ENCODE assay signal across 18 cellular contexts in the genomic region with DNA sequence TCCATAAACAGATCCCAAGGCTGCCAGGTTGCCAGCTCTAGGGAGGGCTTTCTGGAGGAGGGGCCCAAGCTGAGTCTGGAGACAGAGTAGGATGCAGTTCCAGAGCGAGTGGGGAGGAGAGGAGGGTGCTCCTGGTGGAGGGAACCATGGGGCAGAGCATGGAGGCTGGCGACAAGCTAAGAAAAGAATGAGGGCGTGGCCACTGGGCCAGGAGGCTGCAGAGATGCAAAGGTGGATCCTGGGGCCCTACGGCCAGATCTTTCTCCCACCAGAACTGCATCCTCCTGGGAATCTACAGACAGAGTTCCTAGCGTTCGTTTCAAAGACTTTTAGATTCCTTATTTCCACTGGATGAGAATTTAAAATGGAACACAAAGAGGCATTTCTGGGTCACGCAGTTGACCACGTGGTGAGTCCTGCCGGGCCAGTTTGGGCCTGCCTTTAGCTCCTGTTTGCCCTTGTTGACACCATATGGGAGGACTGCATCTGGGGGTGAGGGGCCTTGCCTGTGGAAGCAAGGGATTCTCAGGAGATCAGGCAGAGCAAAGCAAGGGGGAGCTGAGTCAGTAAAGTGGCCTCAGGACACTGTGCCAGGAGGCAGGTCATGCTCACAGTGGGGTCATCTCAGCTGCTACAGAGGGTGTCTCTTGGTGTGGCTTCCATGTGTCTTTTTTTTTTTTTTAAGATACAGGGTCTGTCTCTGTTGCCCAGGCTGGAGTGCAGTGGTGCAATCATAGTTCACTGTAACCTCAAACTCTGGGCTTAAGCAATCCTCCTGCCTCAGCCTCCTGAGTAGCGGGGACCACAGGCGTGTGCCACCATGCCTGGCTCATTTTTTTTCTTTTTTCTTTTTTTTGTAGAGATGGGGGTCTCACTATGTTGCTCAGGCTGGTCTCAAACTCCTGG.
DNase-seq lines count a peak whose midpoint lies in the region; ATAC-seq and TF ChIP-seq lines count a peak whose summit lies in the region.
"Had no signal": no experiment of that assay in that cellular context is flagged by ENCODE, and none has a peak within 500 bp of the region (broad histone marks: within the 10 kb centered on the region; RNA-seq: fewer than 3 reads in every experiment).

No MANE protein-coding gene starts in this region.

- TF ChIP-seq CTCF in HCT116 (IDR thresholded peaks at IDR 0.05 in 2 of 3, conservative IDR thresholded peaks at IDR 0.05 in 1 of 3; ENCODE audit: borderline replicate concordance in 1 of 3, insufficient read depth in 1 of 3, low read depth in 2 of 3, low read length in 2 of 3) (no peak), PC-9 (conservative IDR thresholded peaks at IDR 0.05) (no peak), prostate gland (IDR thresholded peaks at IDR 0.05) (no peak)

- TF ChIP-seq RAD21 in HCT116 (IDR thresholded peaks at IDR 0.05; ENCODE audit: low read depth) = no peak

- no peaks in the 10 kb centered on the region for H3K79me2 ChIP-seq in HCT116 (ENCODE audit: insufficient read depth, low read length)
- H3K79me2 ChIP-seq in PC-9 (ENCODE audit: low read depth) = no peaks in the 10 kb centered on the region

- TF ChIP-seq POLR2A in HCT116 (IDR thresholded peaks at IDR 0.05; ENCODE audit: borderline replicate concordance, extremely low read depth, insufficient read depth, insufficient read length) (no peak), prostate gland (IDR thresholded peaks at IDR 0.05) (no peak)

- H3K4me1 ChIP-seq in HCT116 (ENCODE audit: control insufficient read depth in 1 of 2, insufficient read depth in 2 of 2, low read length in 2 of 2) (peaks cover 23 to 30% of the 10 kb centered on the region in 2 experiments), PC-9 (replicated peaks; ENCODE audit: insufficient read depth) (peaks cover 28% of the 10 kb centered on the region), prostate gland (replicated peaks) (peaks cover 5% of the 10 kb centered on the region)

- H3K4me3 ChIP-seq in HCT116 (replicated peaks in 1 of 2; ENCODE audit: low read depth in 1 of 2, low read length in 2 of 2) = no peak overlapping the region
- H3K4me3 ChIP-seq in PC-9 = no peak overlapping the region
- no peak overlapping the region for H3K4me3 ChIP-seq in prostate gland
- H3K4me3 ChIP-seq in MG63 = no peak overlapping the region
- H3K4me3 ChIP-seq: tibial artery had no signal

- H3K27ac ChIP-seq in HCT116 (ENCODE audit: low read depth, low read length) = peak overlapping the region; percentile 12; the same call in 1 of the 2 replicates
- H3K27ac ChIP-seq in PC-9 = no peak overlapping the region
- peak overlapping the region; percentile 85 for H3K27ac ChIP-seq in epithelial cell of prostate
- peak overlapping the region; percentile 74 to 80 for H3K27ac ChIP-seq in prostate gland
- H3K27ac ChIP-seq: tibial artery had no signal

- H3K9me2 ChIP-seq in HCT116 (ENCODE audit: insufficient read depth) = no peaks in the 10 kb centered on the region
- no peaks in the 10 kb centered on the region for H3K9me2 ChIP-seq in PC-9 (ENCODE audit: insufficient read depth)

- 44% methylated on average over 11 of the region's 11 CpGs for WGBS in prostate gland

- POLR2A ChIA-PET in HCT116 (lab: Charles Lee) (no interaction called here), PC-9 (lab: Charles Lee; ENCODE audit: unreplicated experiment) (interaction anchor here (0.6 kb wide), 1 partner anchor 60 kb away, joined by 3 read pairs; no protein-coding TSS in a partner anchor)

- ATAC-seq in HCT116 (peak; percentile 31), GM19023 (IDR thresholded peaks at IDR 0.05; ENCODE audit: unreplicated experiment) (no peak), HG03039 (IDR thresholded peaks at IDR 0.05; ENCODE audit: unreplicated experiment) (no peak)
- ATAC-seq: effector memory CD8-positive, alpha-beta T cell; Right ventricle myocardium inferior; sciatic nerve had no signal

- H2AFZ ChIP-seq in HCT116 (ENCODE audit: low read depth, low read length, poor library complexity, severe bottlenecking) (peak overlapping the region; percentile 69), PC-9 (no peak overlapping the region)

- H3K9me3 ChIP-seq in HCT116 (ENCODE audit: control insufficient read depth in 1 of 2, insufficient read depth in 1 of 2, low read depth in 1 of 2, low read length in 2 of 2) (no peaks in the 10 kb centered on the region), PC-9 (ENCODE audit: insufficient read depth, low read depth) (no peaks in the 10 kb centered on the region), prostate gland (no peaks in the 10 kb centered on the region), MG63 (no peaks in the 10 kb centered on the region)
- H3K9me3 ChIP-seq: tibial artery had no signal

- no peaks in the 10 kb centered on the region for H4K20me1 ChIP-seq in HCT116 (ENCODE audit: insufficient read depth)
- H4K20me1 ChIP-seq in PC-9 (ENCODE audit: insufficient read depth) = no peaks in the 10 kb centered on the region

- H3K4me2 ChIP-seq in HCT116 (ENCODE audit: low read length) (peak overlapping the region; percentile 58), PC-9 (0 out of 2 replicates have a peak overlapping the region, but pooled peaks have one; percentile 4)

- DNase-seq in HCT116 (ENCODE audit: low read depth, low spot score) = no peak
- DNase-seq in PC-9 = no peak
- DNase-seq in epithelial cell of prostate (ENCODE audit: low read depth, low spot score) = no peak
- peak; percentile 47 for DNase-seq in prostate gland (ENCODE audit: low spot score)
- no peak for DNase-seq in activated CD4-positive, alpha-beta T cell treated with anti-CD3 and anti-CD28 coated beads for 48 hours
- no peak for DNase-seq in MG63
- DNase-seq: activated CD4-positive, alpha-beta T cell treated with anti-CD3 and anti-CD28 coated beads, Interleukin-2, amount 10 ng/mL, durations not matched to agents 24 days and 14 days; activated naive CD8-positive, alpha-beta T cell treated with anti-CD3 and anti-CD28 coated beads for 36 hours; DND-41; effector memory CD8-positive, alpha-beta T cell; mesenchymal stem cell; NCI-H2029; stimulated activated CD4-positive, alpha-beta T cell treated with anti-CD3 and anti-CD28 coated beads, Interleukin-4, amount 100 ng/mL, for 1 hour; tibial artery had no signal

- intact Hi-C loops in HCT116 (cut with micrococcal nuclease) = loop anchor here (10.0 kb wide), 1 partner anchor 307 kb away; no protein-coding TSS in a partner anchor
- intact Hi-C loops in PC-9 (cut with micrococcal nuclease; ENCODE audit: unreplicated experiment) = loop anchor here (5.0 to 10.0 kb wide), 5 partner anchors 40 to 487 kb away; a partner anchor contains a TSS
- intact Hi-C loops in prostate gland (cut with DNase I) = no loop called here

- H3K36me3 ChIP-seq in HCT116 (ENCODE audit: control insufficient read depth in 1 of 2, insufficient read depth in 2 of 2, low read length in 2 of 2) (no peaks in the 10 kb centered on the region), PC-9 (ENCODE audit: low read depth) (no peaks in the 10 kb centered on the region), prostate gland (no peaks in the 10 kb centered on the region), MG63 (no peaks in the 10 kb centered on the region)

- no peaks in the 10 kb centered on the region for H3K27me3 ChIP-seq in HCT116 (ENCODE audit: insufficient read depth, low read length)
- no peaks in the 10 kb centered on the region for H3K27me3 ChIP-seq in PC-9 (ENCODE audit: insufficient read depth, low read depth)
- no peaks in the 10 kb centered on the region for H3K27me3 ChIP-seq in prostate gland (replicated peaks; ENCODE audit: insufficient read depth)
- no peaks in the 10 kb centered on the region for H3K27me3 ChIP-seq in MG63
- H3K27me3 ChIP-seq: tibial artery had no signal

- CTCF ChIA-PET in HCT116 (lab: Charles Lee) = no interaction called here
- CTCF ChIA-PET in PC-9 (lab: Charles Lee) = interaction anchor here (0.6 kb wide), 1 partner anchor 131 kb away, joined by 15 read pairs; no protein-coding TSS in a partner anchor

- RAD21 ChIA-PET in HCT116 (lab: Charles Lee; ENCODE audit: low non-redundant PET in 1 of 2, low total read pairs in 2 of 2, uncharacterized antibody in 2 of 2, unreplicated experiment in 2 of 2) = no interaction called here

- no peaks in the 10 kb centered on the region for H3F3A ChIP-seq in PC-9 (ENCODE audit: insufficient read depth, low read depth)

- peak overlapping the region; percentile 21; the same call in 1 of the 2 replicates for H3K9ac ChIP-seq in HCT116 (ENCODE audit: low read length)

- no TSS peak for BruUV-seq in HCT116 (replicated peaks; lab: Mats Ljungman, UMichigan)
- no TSS peak for BruUV-seq in PC-9 (replicated peaks; lab: Mats Ljungman, UMichigan)

TF ChIP-seq in HCT116, 20 proteins besides CTCF, POLR2A, EP300 and RAD21:
- TF ChIP-seq SIN3A (IDR thresholded peaks at IDR 0.05; ENCODE audit: low read depth) = no peak
